ENCODE assay signal across 18 cellular contexts in the genomic region with DNA sequence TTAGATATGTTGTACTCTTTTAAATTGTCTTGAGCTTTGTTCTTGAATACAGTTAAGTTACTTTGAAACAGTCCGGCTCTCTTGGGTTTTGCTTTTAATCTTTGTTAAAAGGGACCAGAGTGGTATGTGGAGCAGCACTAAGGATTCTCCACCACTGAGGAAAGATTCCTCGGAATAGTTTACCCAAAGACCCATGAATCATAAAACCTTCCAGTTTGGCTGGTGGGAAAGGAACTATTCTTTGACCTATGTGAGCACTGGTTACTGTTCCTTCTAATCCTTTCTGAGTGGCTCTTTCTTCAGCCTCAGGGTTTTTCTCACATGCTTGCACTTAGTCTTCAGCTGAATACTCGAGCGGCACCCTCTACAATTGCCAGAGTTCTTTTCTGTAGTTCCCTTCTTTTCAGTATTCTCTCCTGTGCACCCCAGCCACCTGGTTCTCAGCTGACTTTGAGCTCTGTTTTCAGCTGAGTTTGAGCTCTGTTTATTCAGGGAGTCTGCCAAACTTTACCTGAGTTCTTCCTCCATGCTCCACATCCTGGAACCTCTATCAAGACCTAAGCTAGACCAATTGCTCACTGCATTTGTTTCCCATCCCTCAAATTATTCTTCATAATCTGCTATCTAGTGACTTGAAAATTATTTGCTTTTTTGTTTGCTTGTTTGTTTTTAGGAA.
A peak's percentile ranks its signal among the peaks of the same experiment; 100 is the strongest.
DNase-seq lines count a peak whose midpoint lies in the region; ATAC-seq and TF ChIP-seq lines count a peak whose summit lies in the region.
"Had no signal": no experiment of that assay in that cellular context is flagged by ENCODE, and none has a peak within 500 bp of the region (broad histone marks: within the 10 kb centered on the region; RNA-seq: fewer than 3 reads in every experiment).

No MANE protein-coding gene starts in this region.

- H3K36me3 ChIP-seq in mesenchymal stem cell (ENCODE audit: control insufficient read depth in 1 of 2, insufficient read depth in 2 of 2, low read depth in 1 of 2, low read length in 2 of 2): no peaks in the 10 kb centered on the region
- H3K36me3 ChIP-seq: Peyer's patch had no signal

- H4K91ac ChIP-seq in mesenchymal stem cell (ENCODE audit: low read length): no peak overlapping the region

- no peak overlapping the region for H3K18ac ChIP-seq in mesenchymal stem cell (ENCODE audit: low read depth in 1 of 2, low read length in 2 of 2)

- H3K23ac ChIP-seq in mesenchymal stem cell (ENCODE audit: low read length in 2 of 2): no peak overlapping the region

- no peak overlapping the region for H3K14ac ChIP-seq in mesenchymal stem cell (ENCODE audit: low read length in 2 of 2)

- no peaks in the 10 kb centered on the region for H3K9me3 ChIP-seq in mesenchymal stem cell (ENCODE audit: control insufficient read depth, low read length)
- H3K9me3 ChIP-seq: Peyer's patch had no signal

- DNase-seq in DMS53 (lab: John Stamatoyannopoulos, UW): peak; percentile 57
- peak; percentile 18 for DNase-seq in NCI-H2029 (lab: John Stamatoyannopoulos, UW)
- peak; percentile 30 for DNase-seq in mesenchymal stem cell
- no peak for DNase-seq in stimulated activated CD4-positive, alpha-beta T cell treated with anti-CD3 and anti-CD28 coated beads, Interleukin-2, amount 100 ng/mL, for 24 hours
- no peak for DNase-seq in NCI-H345 treated with DMSO at 0.1 percent for 48 hours (lab: John Stamatoyannopoulos, UW; ENCODE audit: unreplicated experiment)
- DNase-seq: CD4-positive, alpha-beta T cell; MM.1S; NCI-H2081 treated with DMSO at 0.1 percent for 48 hours; NCI-H446; NCI-H748 treated with DMSO at 0.1 percent for 48 hours; Peyer's patch; Right ventricle myocardium superior had no signal

- TF ChIP-seq CTCF in VCaP (conservative IDR thresholded peaks at IDR 0.05): no peak

- no peak overlapping the region for H3K9ac ChIP-seq in mesenchymal stem cell (ENCODE audit: low read length)

- H2BK15ac ChIP-seq in mesenchymal stem cell (ENCODE audit: low read depth, poor library complexity, severe bottlenecking): no peak overlapping the region

- peaks cover 2% of the 10 kb centered on the region for H3K4me1 ChIP-seq in mesenchymal stem cell (ENCODE audit: control insufficient read depth, insufficient read depth, low read depth, low read length)
- H3K4me1 ChIP-seq: Peyer's patch had no signal

- H2BK12ac ChIP-seq in mesenchymal stem cell (ENCODE audit: low read length in 2 of 2): no peak overlapping the region

- peak overlapping the region; percentile 66 for H3K27ac ChIP-seq in VCaP
- H3K27ac ChIP-seq in mesenchymal stem cell (ENCODE audit: low read length, poor library complexity, severe bottlenecking): no peak overlapping the region
- H3K27ac ChIP-seq: HL-60, Peyer's patch had no signal

- H2AK5ac ChIP-seq in mesenchymal stem cell (ENCODE audit: low read length, severe bottlenecking): no peak overlapping the region

- H4K8ac ChIP-seq in mesenchymal stem cell (ENCODE audit: low read length): no peak overlapping the region

- no peak overlapping the region for H2BK5ac ChIP-seq in mesenchymal stem cell (ENCODE audit: low read depth, low read length, poor library complexity, severe bottlenecking)

- ATAC-seq in HG03342 (IDR thresholded peaks at IDR 0.05; ENCODE audit: unreplicated experiment) (no peak), GM21723 (IDR thresholded peaks at IDR 0.05; ENCODE audit: unreplicated experiment) (no peak)
- ATAC-seq: K562, SK-N-SH treated with all-trans-retinoic acid at 6 μM for 48 hours had no signal

- WGBS in mesenchymal stem cell: 79% methylated on average over 3 of the region's 4 CpGs

- H2AFZ ChIP-seq in mesenchymal stem cell (ENCODE audit: low read depth, low read length): no peak overlapping the region

- no peak overlapping the region for H3K4ac ChIP-seq in mesenchymal stem cell (ENCODE audit: low read depth in 1 of 2, low read length in 2 of 2)

- peaks cover 0 to 3% of the 10 kb centered on the region in 2 experiments for H3K27me3 ChIP-seq in mesenchymal stem cell (ENCODE audit: control insufficient read depth in 1 of 2, insufficient read depth in 1 of 2, low read length in 2 of 2)
- H3K27me3 ChIP-seq: Peyer's patch had no signal

- H3K79me1 ChIP-seq in mesenchymal stem cell (replicated peaks; ENCODE audit: low read length, poor library complexity, severe bottlenecking): no peaks in the 10 kb centered on the region

- no peak overlapping the region for H2BK120ac ChIP-seq in mesenchymal stem cell (ENCODE audit: low read depth, low read length)

- H3K4me2 ChIP-seq in mesenchymal stem cell (ENCODE audit: low read length, poor library complexity, severe bottlenecking): no peak overlapping the region

- no peak overlapping the region for H3K4me3 ChIP-seq in mesenchymal stem cell (ENCODE audit: insufficient read depth in 1 of 2, low read depth in 1 of 2, low read length in 2 of 2)
- H3K4me3 ChIP-seq: K562, Peyer's patch had no signal

Comparison
In these comparisons a context has a peak if more than half of its experiments do, and no peak if none do; other contexts are left out.
1. DNase-seq: peak in DMS53 (single experiment), NCI-H2029 (single experiment) and mesenchymal stem cell (single experiment); none in stimulated activated CD4-positive, alpha-beta T cell treated with anti-CD3 and anti-CD28 coated beads, Interleukin-2, amount 100 ng/mL, for 24 hours (0 of 2) and NCI-H345 treated with DMSO at 0.1 percent for 48 hours (single experiment).